Comparison of ENCODE assay signal across 9 cellular contexts in genomic region chr18:12306752-12307151, GRCh38. TPM values are rescaled to one million over a fixed set of nuclear protein-coding genes. Genes with fewer than 3 reads are reported as not detected.
DNase-seq lines count a peak whose midpoint lies in the region; ATAC-seq and TF ChIP-seq lines count a peak whose summit lies in the region.
"Had no signal": no experiment of that assay in that cellular context is flagged by ENCODE, and none has a peak within 500 bp of the region (broad histone marks: within the 10 kb centered on the region; RNA-seq: fewer than 3 reads in every experiment).

No MANE protein-coding gene starts in this region.

- intact Hi-C loops in breast epithelium (cut with DNase I; ENCODE audit: low total_unique reads) (no loop called here), testis (cut with DNase I; ENCODE audit: low total_unique reads) (no loop called here)

- no peak overlapping the region for H3K14ac ChIP-seq in mesenchymal stem cell (ENCODE audit: low read length in 2 of 2)

- peaks cover 10% of the 10 kb centered on the region for H3K4me1 Mint-ChIP-seq in activated T-cell treated with anti-CD3 and anti-CD28 coated beads, Interleukin-2, amount 50 U/mL, for 72 hours (ENCODE audit: low read depth)

- H3K23ac ChIP-seq in mesenchymal stem cell (ENCODE audit: low read length in 2 of 2): no peak overlapping the region

- H3K9me3 ChIP-seq in breast epithelium (no peaks in the 10 kb centered on the region), mesenchymal stem cell (ENCODE audit: control insufficient read depth, low read length) (peaks cover 3% of the 10 kb centered on the region), testis (no peaks in the 10 kb centered on the region)

- H3K4me3 ChIP-seq in breast epithelium (peak overlapping the region; percentile 69 to 96 (median 79)), mesenchymal stem cell (ENCODE audit: insufficient read depth in 1 of 2, low read depth in 1 of 2, low read length in 2 of 2) (peak overlapping the region in 1 of 2 experiments; percentile 84), testis (peak overlapping the region; percentile 65 to 74)

- peaks cover 4 to 7% of the 10 kb centered on the region in 2 donors for H3K36me3 Mint-ChIP-seq in activated T-cell treated with anti-CD3 and anti-CD28 coated beads, Interleukin-2, amount 50 U/mL, for 72 hours (ENCODE audit: insufficient read depth in 2 of 2)

- TF ChIP-seq CTCF in breast epithelium (IDR thresholded peaks at IDR 0.05): no peak
- no peak for TF ChIP-seq CTCF in testis (IDR thresholded peaks at IDR 0.05)

- H3K4me1 ChIP-seq in breast epithelium (no peaks in the 10 kb centered on the region), mesenchymal stem cell (ENCODE audit: control insufficient read depth, insufficient read depth, low read depth, low read length) (peaks cover 14% of the 10 kb centered on the region), testis (no peaks in the 10 kb centered on the region)

- no peak overlapping the region for H3K27ac Mint-ChIP-seq in activated T-cell treated with anti-CD3 and anti-CD28 coated beads, Interleukin-2, amount 50 U/mL, for 72 hours

- WGBS in mesenchymal stem cell: 32% methylated on average over 7 of the region's 9 CpGs
- 27 to 40% methylated on average over 9 of the region's 9 CpGs for WGBS in testis, 2 donors

- peaks cover 54% of the 10 kb centered on the region for H3K27me3 Mint-ChIP-seq in activated T-cell treated with anti-CD3 and anti-CD28 coated beads, Interleukin-2, amount 50 U/mL, for 72 hours (ENCODE audit: low read depth)

- H2BK120ac ChIP-seq in mesenchymal stem cell (ENCODE audit: low read depth, low read length): no peak overlapping the region

- no peak overlapping the region for H4K91ac ChIP-seq in mesenchymal stem cell (ENCODE audit: low read length)

- H3K36me3 ChIP-seq in breast epithelium (no peaks in the 10 kb centered on the region), mesenchymal stem cell (ENCODE audit: control insufficient read depth in 1 of 2, insufficient read depth in 2 of 2, low read depth in 1 of 2, low read length in 2 of 2) (peaks cover 8 to 22% of the 10 kb centered on the region in 2 experiments), testis (ENCODE audit: low read depth, missing control alignments) (no peaks in the 10 kb centered on the region)

- H2BK12ac ChIP-seq in mesenchymal stem cell (ENCODE audit: low read length in 2 of 2): no peak overlapping the region

- TF ChIP-seq POLR2A in breast epithelium (IDR thresholded peaks at IDR 0.05) (no peak), testis (IDR thresholded peaks at IDR 0.05) (no peak)

- peaks cover 6% of the 10 kb centered on the region for H3K79me1 ChIP-seq in mesenchymal stem cell (replicated peaks; ENCODE audit: low read length, poor library complexity, severe bottlenecking)

- peak overlapping the region; percentile 11 to 61 for H3K18ac ChIP-seq in mesenchymal stem cell (ENCODE audit: low read depth in 1 of 2, low read length in 2 of 2)

- no peak overlapping the region for H2AK5ac ChIP-seq in mesenchymal stem cell (ENCODE audit: low read length, severe bottlenecking)

- no peak for ATAC-seq in activated T-cell treated with anti-CD3 and anti-CD28 coated beads, Interleukin-2, amount 50 U/mL, for 72 hours (replicated peaks in 1 of 2)

- H3K4ac ChIP-seq in mesenchymal stem cell (ENCODE audit: low read depth in 1 of 2, low read length in 2 of 2): peak overlapping the region in 1 of 2 experiments; percentile 65

- peak overlapping the region; percentile 90 for H3K9ac ChIP-seq in mesenchymal stem cell (ENCODE audit: low read length)

- H3K27me3 ChIP-seq in breast epithelium (no peaks in the 10 kb centered on the region), mesenchymal stem cell (ENCODE audit: control insufficient read depth in 1 of 2, insufficient read depth in 1 of 2, low read length in 2 of 2) (no peaks in the 10 kb centered on the region), testis (no peaks in the 10 kb centered on the region)

- no peak overlapping the region for H2BK5ac ChIP-seq in mesenchymal stem cell (ENCODE audit: low read depth, low read length, poor library complexity, severe bottlenecking)

- H3K27ac ChIP-seq in breast epithelium (no peak overlapping the region), mesenchymal stem cell (ENCODE audit: low read length, poor library complexity, severe bottlenecking) (no peak overlapping the region), testis (peak overlapping the region in 1 of 2 donors; percentile 86)

- DNase-seq in activated T-cell treated with anti-CD3 and anti-CD28 coated beads, Interleukin-2, amount 50 U/mL, for 72 hours: no peak
- DNase-seq in activated T-cell treated with anti-CD3 and anti-CD28 coated beads for 4 hours: no peak
- DNase-seq in breast epithelium (ENCODE audit: low spot score in 2 of 2): no peak
- no peak for DNase-seq in mesenchymal stem cell
- DNase-seq in testis: peak; percentile 12
- no peak for DNase-seq in activated gamma-delta T cell (lab: John Stamatoyannopoulos, UW)
- no peak for DNase-seq in effector CD8-positive, alpha-beta T cell (lab: John Stamatoyannopoulos, UW)
- DNase-seq in GDM1 (lab: John Stamatoyannopoulos, UW): no peak
- DNase-seq: NCI-H82 had no signal

- peak overlapping the region; percentile 39 for H2BK15ac ChIP-seq in mesenchymal stem cell (ENCODE audit: low read depth, poor library complexity, severe bottlenecking)

- H3K4me3 Mint-ChIP-seq in activated T-cell treated with anti-CD3 and anti-CD28 coated beads, Interleukin-2, amount 50 U/mL, for 72 hours: peak overlapping the region; percentile 89

- H3K4me2 ChIP-seq in mesenchymal stem cell (ENCODE audit: low read length, poor library complexity, severe bottlenecking): peak overlapping the region; percentile 87

- peak overlapping the region; percentile 24 for H2AFZ ChIP-seq in mesenchymal stem cell (ENCODE audit: low read depth, low read length)

- no peaks in the 10 kb centered on the region for H3K9me3 Mint-ChIP-seq in activated T-cell treated with anti-CD3 and anti-CD28 coated beads, Interleukin-2, amount 50 U/mL, for 72 hours

- H4K8ac ChIP-seq in mesenchymal stem cell (ENCODE audit: low read length): peak overlapping the region; percentile 77

RNA-seq across cellular contexts. Expression of gene TUBB6, which starts 1.3 kb away (rescaled TPM):
- 1 to 10 TPM; 4.3 to 5.2 TPM for total RNA-seq in activated T-cell treated with anti-CD3 and anti-CD28 coated beads, Interleukin-2, amount 50 U/mL, for 72 hours
- total RNA-seq in breast epithelium (100 to 1,000 TPM; 197 to 316 (median 302) TPM), testis (10 to 100 TPM; 47.0 to 84.5 TPM)
- polyA plus RNA-seq in mesenchymal stem cell (2013, experiment 1 of 2): 234 TPM
- 237 TPM for polyA plus RNA-seq in mesenchymal stem cell (2013, experiment 2 of 2)
- 65.1 TPM for polyA plus RNA-seq in testis (ENCODE audit: insufficient read depth, low read depth, low replicate concordance)

RNA-seq across cellular contexts. Expression of gene CIDEA, which starts 52.6 kb away (rescaled TPM):
- not detected for total RNA-seq in activated T-cell treated with anti-CD3 and anti-CD28 coated beads, Interleukin-2, amount 50 U/mL, for 72 hours
- total RNA-seq in breast epithelium (100 to 1,000 TPM in 1 of 3 donors, 10 to 100 TPM in 2; 32.4 to 461 (median 68.6) TPM), testis (not detected)
- polyA plus RNA-seq in mesenchymal stem cell (2013, experiment 1 of 2): not detected
- polyA plus RNA-seq in mesenchymal stem cell (2013, experiment 2 of 2): not detected
- polyA plus RNA-seq in testis (ENCODE audit: insufficient read depth, low read depth, low replicate concordance): 0.57 TPM

Comparison
In these comparisons a context has a peak if more than half of its experiments do, and no peak if none do; other contexts are left out.
1. RNA of gene TUBB6, which starts 1.3 kb away (total RNA-seq): 197 to 316 TPM in breast epithelium and 47.0 to 84.5 TPM in testis; 4.3 to 5.2 TPM in activated T-cell treated with anti-CD3 and anti-CD28 coated beads, Interleukin-2, amount 50 U/mL, for 72 hours; every median in the first group is over 4 times any median in the second.
2. RNA of gene CIDEA, which starts 52.6 kb away (total RNA-seq): 32.4 to 461 TPM in breast epithelium; not detected in activated T-cell treated with anti-CD3 and anti-CD28 coated beads, Interleukin-2, amount 50 U/mL, for 72 hours and not detected in testis; every median in the first group is over 10 times any median in the second.